1 cellular context compared by ENCODE assay signal in the genomic region with DNA sequence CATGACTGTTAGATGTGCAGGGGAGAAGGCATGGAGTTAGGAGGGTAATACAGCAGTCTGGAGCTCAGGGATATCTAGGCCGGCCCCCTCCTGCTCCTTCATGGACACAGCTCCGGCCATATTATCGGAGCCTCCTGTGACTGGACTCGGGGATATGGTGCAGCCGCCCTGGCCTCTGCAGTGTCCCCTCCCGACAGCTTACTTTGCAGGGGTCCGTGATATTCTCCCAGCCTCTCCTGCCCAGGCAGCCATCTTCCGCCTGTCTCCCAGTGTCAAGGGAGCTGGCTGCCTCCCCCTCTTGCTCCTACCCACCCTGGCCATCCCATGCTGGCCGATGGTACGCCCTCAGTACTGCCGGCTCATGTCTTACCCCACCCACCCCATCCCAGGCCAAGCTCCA.
TF ChIP-seq lines count a peak whose summit lies in the region.

No MANE protein-coding gene starts in this region.

TF ChIP-seq in K562, 482 proteins besides CTCF, POLR2A, EP300 and RAD21:
- TF ChIP-seq, protein P1, sequence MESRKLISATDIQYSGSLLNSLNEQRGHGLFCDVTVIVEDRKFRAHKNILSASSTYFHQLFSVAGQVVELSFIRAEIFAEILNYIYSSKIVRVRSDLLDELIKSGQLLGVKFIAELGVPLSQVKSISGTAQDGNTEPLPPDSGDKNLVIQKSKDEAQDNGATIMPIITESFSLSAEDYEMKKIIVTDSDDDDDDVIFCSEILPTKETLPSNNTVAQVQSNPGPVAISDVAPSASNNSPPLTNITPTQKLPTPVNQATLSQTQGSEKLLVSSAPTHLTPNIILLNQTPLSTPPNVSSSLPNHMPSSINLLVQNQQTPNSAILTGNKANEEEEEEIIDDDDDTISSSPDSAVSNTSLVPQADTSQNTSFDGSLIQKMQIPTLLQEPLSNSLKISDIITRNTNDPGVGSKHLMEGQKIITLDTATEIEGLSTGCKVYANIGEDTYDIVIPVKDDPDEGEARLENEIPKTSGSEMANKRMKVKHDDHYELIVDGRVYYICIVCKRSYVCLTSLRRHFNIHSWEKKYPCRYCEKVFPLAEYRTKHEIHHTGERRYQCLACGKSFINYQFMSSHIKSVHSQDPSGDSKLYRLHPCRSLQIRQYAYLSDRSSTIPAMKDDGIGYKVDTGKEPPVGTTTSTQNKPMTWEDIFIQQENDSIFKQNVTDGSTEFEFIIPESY (CRISPR knock-in tag; IDR thresholded peaks at IDR 0.05): no peak
- TF ChIP-seq ARID2 (IDR thresholded peaks at IDR 0.05) (no peak), RAD51 (IDR thresholded peaks at IDR 0.05; ENCODE audit: borderline replicate concordance, low read depth) (no peak), ZNF583 (CRISPR knock-in tag; IDR thresholded peaks at IDR 0.05) (no peak)
- TF ChIP-seq, protein P2, sequence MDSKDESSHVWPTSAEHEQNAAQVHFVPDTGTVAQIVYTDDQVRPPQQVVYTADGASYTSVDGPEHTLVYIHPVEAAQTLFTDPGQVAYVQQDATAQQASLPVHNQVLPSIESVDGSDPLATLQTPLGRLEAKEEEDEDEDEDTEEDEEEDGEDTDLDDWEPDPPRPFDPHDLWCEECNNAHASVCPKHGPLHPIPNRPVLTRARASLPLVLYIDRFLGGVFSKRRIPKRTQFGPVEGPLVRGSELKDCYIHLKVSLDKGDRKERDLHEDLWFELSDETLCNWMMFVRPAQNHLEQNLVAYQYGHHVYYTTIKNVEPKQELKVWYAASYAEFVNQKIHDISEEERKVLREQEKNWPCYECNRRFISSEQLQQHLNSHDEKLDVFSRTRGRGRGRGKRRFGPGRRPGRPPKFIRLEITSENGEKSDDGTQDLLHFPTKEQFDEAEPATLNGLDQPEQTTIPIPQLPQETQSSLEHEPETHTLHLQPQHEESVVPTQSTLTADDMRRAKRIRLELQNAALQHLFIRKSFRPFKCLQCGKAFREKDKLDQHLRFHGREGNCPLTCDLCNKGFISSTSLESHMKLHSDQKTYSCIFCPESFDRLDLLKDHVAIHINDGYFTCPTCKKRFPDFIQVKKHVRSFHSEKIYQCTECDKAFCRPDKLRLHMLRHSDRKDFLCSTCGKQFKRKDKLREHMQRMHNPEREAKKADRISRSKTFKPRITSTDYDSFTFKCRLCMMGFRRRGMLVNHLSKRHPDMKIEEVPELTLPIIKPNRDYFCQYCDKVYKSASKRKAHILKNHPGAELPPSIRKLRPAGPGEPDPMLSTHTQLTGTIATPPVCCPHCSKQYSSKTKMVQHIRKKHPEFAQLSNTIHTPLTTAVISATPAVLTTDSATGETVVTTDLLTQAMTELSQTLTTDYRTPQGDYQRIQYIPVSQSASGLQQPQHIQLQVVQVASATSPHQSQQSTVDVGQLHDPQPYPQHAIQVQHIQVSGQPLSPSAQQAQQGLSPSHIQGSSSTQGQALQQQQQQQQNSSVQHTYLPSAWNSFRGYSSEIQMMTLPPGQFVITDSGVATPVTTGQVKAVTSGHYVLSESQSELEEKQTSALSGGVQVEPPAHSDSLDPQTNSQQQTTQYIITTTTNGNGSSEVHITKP (IDR thresholded peaks at IDR 0.05; ENCODE audit: partially characterized antibody): peak; percentile 93
